17 cellular contexts compared by ENCODE assay signal in genomic region chr17:57614742-57615141, GRCh38.
DNase-seq lines count a peak whose midpoint lies in the region; ATAC-seq and TF ChIP-seq lines count a peak whose summit lies in the region.
"Had no signal": no experiment of that assay in that cellular context is flagged by ENCODE, and none has a peak within 500 bp of the region (broad histone marks: within the 10 kb centered on the region; RNA-seq: fewer than 3 reads in every experiment).

No MANE protein-coding gene starts in this region.

- POLR2A ChIA-PET in SK-N-SH (lab: Yijun Ruan, JAX): interaction anchor here (0.9 kb wide), 1 partner anchor 9 kb away, joined by 3 read pairs; no protein-coding TSS in a partner anchor

- DNase-seq in SK-N-SH (no peak), DND-41 (no peak), T-helper 17 cell (no peak), retinal pigment epithelial cell (ENCODE audit: low read depth) (peak; percentile 58), GOT3 (lab: John Stamatoyannopoulos, UW) (no peak), GM13976 (ENCODE audit: low spot score) (no peak), anterior cingulate cortex (lab: John Stamatoyannopoulos, UW) (no peak)
- DNase-seq: CD4-positive, alpha-beta memory T cell; DMS79; HFFc6; KBM-7; NCI-H1417; NCI-H187; NCI-H774; RPMI8226; SHP77 treated with DMSO at 0.1 percent for 48 hours had no signal

- H3K27ac ChIP-seq in SK-N-SH (ENCODE audit: low read depth in 2 of 2, low read length in 1 of 2) (peak overlapping the region in 1 of 2 experiments; percentile 70; a peak in 2 of 4 replicates), DND-41 (ENCODE audit: low read length) (peak overlapping the region; percentile 3; the same call in 1 of the 2 replicates)

- H3K4me2 ChIP-seq in SK-N-SH (no peak overlapping the region), DND-41 (ENCODE audit: insufficient read depth, low read length) (no peak overlapping the region)

- peaks cover 4% of the 10 kb centered on the region for H3K36me3 Mint-ChIP-seq in T-helper 17 cell (ENCODE audit: low read depth)

- H3K9ac ChIP-seq in SK-N-SH (no peak overlapping the region), DND-41 (ENCODE audit: low read depth, low read length) (no peak overlapping the region)

- CTCF ChIA-PET in SK-N-SH (lab: Yijun Ruan, JAX): interaction anchor here (0.8 to 2.5 kb wide), 10 partner anchors 10 to 194 kb away, joined by 3 to 14 read pairs (median 4); no protein-coding TSS in a partner anchor

- no peaks in the 10 kb centered on the region for H3K79me2 ChIP-seq in SK-N-SH (ENCODE audit: insufficient read depth)
- H3K79me2 ChIP-seq in DND-41 (ENCODE audit: insufficient read depth, low read length): peaks cover 72% of the 10 kb centered on the region

- H3K36me3 ChIP-seq in SK-N-SH (replicated peaks in 1 of 2; ENCODE audit: control insufficient read depth in 1 of 2, insufficient read depth in 2 of 2, low read length in 1 of 2) (peaks cover 12 to 16% of the 10 kb centered on the region in 2 experiments), DND-41 (ENCODE audit: insufficient read depth, low read length) (peaks cover 87% of the 10 kb centered on the region)

- H3K4me1 ChIP-seq in SK-N-SH (ENCODE audit: control insufficient read depth in 1 of 2, insufficient read depth in 2 of 2, low read depth in 1 of 2, low read length in 1 of 2): peaks cover 9 to 25% of the 10 kb centered on the region in 2 experiments; a peak in 3 of 4 replicates
- H3K4me1 ChIP-seq in DND-41 (ENCODE audit: insufficient read depth, low read length): no peaks in the 10 kb centered on the region

- H3K9me2 ChIP-seq in SK-N-SH: no peaks in the 10 kb centered on the region

- H3K27me3 Mint-ChIP-seq in T-helper 17 cell: no peaks in the 10 kb centered on the region
- H3K27me3 Mint-ChIP-seq: CD4-positive, alpha-beta memory T cell had no signal

- peaks cover 14% of the 10 kb centered on the region for H3K4me1 Mint-ChIP-seq in T-helper 17 cell

- H3K27ac Mint-ChIP-seq in T-helper 17 cell: no peak overlapping the region
- H3K27ac Mint-ChIP-seq: HFFc6 had no signal

- TF ChIP-seq RAD21 in SK-N-SH (IDR thresholded peaks at IDR 0.05; ENCODE audit: low read length): 0 out of 2 replicates have a peak, but pooled peaks have one; percentile 6

- H3K27me3 ChIP-seq in SK-N-SH (ENCODE audit: insufficient read depth): no peaks in the 10 kb centered on the region
- H3K27me3 ChIP-seq in DND-41 (ENCODE audit: insufficient read depth, low read length, poor library complexity): no peaks in the 10 kb centered on the region

- 91% methylated on average over 3 of the region's 3 CpGs for WGBS in SK-N-SH (ENCODE audit: low lambda C conversion rate)

- H4K20me1 ChIP-seq in SK-N-SH (ENCODE audit: insufficient read depth) (no peaks in the 10 kb centered on the region), DND-41 (ENCODE audit: insufficient read depth, low read length) (no peaks in the 10 kb centered on the region)

- no peak; a peak in 1 of 4 replicates for TF ChIP-seq EP300 in SK-N-SH (IDR thresholded peaks at IDR 0.05; ENCODE audit: borderline replicate concordance in 1 of 2, low read depth in 1 of 2, low read length in 1 of 2)

- H3K4me3 ChIP-seq in SK-N-SH (ENCODE audit: low read depth in 2 of 2, low read length in 1 of 2): no peak overlapping the region
- H3K4me3 ChIP-seq in DND-41 (ENCODE audit: low read depth in 1 of 2, low read length in 2 of 2): no peak overlapping the region
- H3K4me3 ChIP-seq in retinal pigment epithelial cell (ENCODE audit: low read length): no peak overlapping the region

- no peak for ATAC-seq in SK-N-SH treated with all-trans-retinoic acid at 6 μM for 48 hours
- no peak for ATAC-seq in DND-41 (ENCODE audit: insufficient read depth, low read depth)
- no peak for ATAC-seq in T-helper 17 cell

- TF ChIP-seq CTCF in SK-N-SH (IDR thresholded peaks at IDR 0.05) (no peak), DND-41 (IDR thresholded peaks at IDR 0.05; ENCODE audit: borderline replicate concordance, extremely low read depth, low read length, poor library complexity, severe bottlenecking) (no peak), retinal pigment epithelial cell (conservative IDR thresholded peaks at IDR 0.05; ENCODE audit: low read depth, low read length) (no peak), GM13976 (IDR thresholded peaks at IDR 0.05; ENCODE audit: borderline replicate concordance, control extremely low read depth, extremely low read depth, insufficient read depth, missing control alignments) (no peak)

- in situ Hi-C loops in GM13976 (cut with MboI; ENCODE audit: low sequenced_read_pairs, unreplicated experiment): no loop called here

- peaks cover 11% of the 10 kb centered on the region for H3F3A ChIP-seq in SK-N-SH (replicated peaks; ENCODE audit: insufficient read depth)

- peak overlapping the region; percentile 19 for H3K4me3 Mint-ChIP-seq in T-helper 17 cell
- H3K4me3 Mint-ChIP-seq: CD4-positive, alpha-beta memory T cell; HFFc6 had no signal

- H2AFZ ChIP-seq in SK-N-SH (ENCODE audit: low read depth): no peak overlapping the region
- no peak overlapping the region for H2AFZ ChIP-seq in DND-41 (ENCODE audit: low read depth, low read length)

- H3K9me3 ChIP-seq in SK-N-SH: no peaks in the 10 kb centered on the region
- H3K9me3 ChIP-seq in DND-41 (ENCODE audit: insufficient read depth, low read length, severe bottlenecking): no peaks in the 10 kb centered on the region
- no peaks in the 10 kb centered on the region for H3K9me3 ChIP-seq in T-helper 17 cell (ENCODE audit: control insufficient read depth, low read length, poor library complexity, severe bottlenecking)

TF ChIP-seq in SK-N-SH, 30 proteins besides CTCF, POLR2A, EP300 and RAD21:
- TF ChIP-seq RFX5 (IDR thresholded peaks at IDR 0.05; ENCODE audit: low read length): 0 out of 2 replicates have a peak, but pooled peaks have one; percentile 7
- TF ChIP-seq EZH2phosphoT487 (IDR thresholded peaks at IDR 0.05; ENCODE audit: borderline replicate concordance, low read depth): no peak

TF ChIP-seq in SK-N-SH treated with all-trans-retinoic acid at 6 μM for 48 hours, 23 proteins besides CTCF, POLR2A, EP300 and RAD21 (continues in another document):
- TF ChIP-seq POU6F1 (CRISPR knock-in tag; IDR thresholded peaks at IDR 0.05; ENCODE audit: borderline replicate concordance, low read depth) (no peak), ZFP30 (CRISPR knock-in tag; IDR thresholded peaks at IDR 0.05) (no peak), ESRRG (CRISPR knock-in tag; IDR thresholded peaks at IDR 0.05) (no peak), ZNF8 (CRISPR knock-in tag; IDR thresholded peaks at IDR 0.05) (no peak), TSHZ2 (CRISPR knock-in tag; IDR thresholded peaks at IDR 0.05) (no peak), TOX (CRISPR knock-in tag; IDR thresholded peaks at IDR 0.05; ENCODE audit: borderline replicate concordance) (no peak), ZNF565 (CRISPR knock-in tag; conservative IDR thresholded peaks at IDR 0.05; ENCODE audit: low read depth) (no peak), RARB (CRISPR knock-in tag; IDR thresholded peaks at IDR 0.05) (no peak), ISL1 (CRISPR knock-in tag; IDR thresholded peaks at IDR 0.05) (no peak), CREB5 (CRISPR knock-in tag; IDR thresholded peaks at IDR 0.05; ENCODE audit: low read depth) (no peak), CSDC2 (CRISPR knock-in tag; IDR thresholded peaks at IDR 0.05) (no peak), GLIS3 (CRISPR knock-in tag; IDR thresholded peaks at IDR 0.05) (no peak)
